ENCODE assay signal across 21 cellular contexts in genomic region chr6:30804333-30804732, GRCh38. TPM values are rescaled to one million over a fixed set of nuclear protein-coding genes. Genes with fewer than 3 reads are reported as not detected.
DNase-seq lines count a peak whose midpoint lies in the region; ATAC-seq, FAIRE-seq and TF ChIP-seq lines count a peak whose summit lies in the region.
"Had no signal": no experiment of that assay in that cellular context is flagged by ENCODE, and none has a peak within 500 bp of the region (broad histone marks: within the 10 kb centered on the region; RNA-seq: fewer than 3 reads in every experiment).

No MANE protein-coding gene starts in this region.

- dilution Hi-C loops in IMR-90 (cut with HindIII; ENCODE audit: low sequenced_read_pairs, unreplicated experiment), result no loop called here

- no peak overlapping the region for H3K4me3 ChIP-seq in CD8-positive, alpha-beta T cell (ENCODE audit: low read depth, low read length)
- no peak overlapping the region for H3K4me3 ChIP-seq in IMR-90 (ENCODE audit: insufficient read depth, low read depth, low read length)
- H3K4me3 ChIP-seq in K562, result no peak overlapping the region
- H3K4me3 ChIP-seq in neutrophil (ENCODE audit: low read depth in 1 of 2, low read length in 1 of 2), result peak overlapping the region; percentile 29
- no peak overlapping the region for H3K4me3 ChIP-seq in coronary artery
- H3K4me3 ChIP-seq: GM23248, HAP-1, SK-N-MC had no signal

- H2AK9ac ChIP-seq in IMR-90 (replicated peaks; ENCODE audit: low read depth, low read length, poor library complexity), result no peak overlapping the region

- no peaks in the 10 kb centered on the region for H3K9me3 Mint-ChIP-seq in CD8-positive, alpha-beta T cell
- no peaks in the 10 kb centered on the region for H3K9me3 Mint-ChIP-seq in nephron progenitor cell

- H4K20me1 ChIP-seq in IMR-90 (ENCODE audit: insufficient read depth, low read length) (no peaks in the 10 kb centered on the region), K562 (replicated peaks; ENCODE audit: control insufficient read depth, insufficient read depth, low read length) (no peaks in the 10 kb centered on the region)

- peaks cover 8% of the 10 kb centered on the region for H3K36me3 Mint-ChIP-seq in CD8-positive, alpha-beta T cell
- no peaks in the 10 kb centered on the region for H3K36me3 Mint-ChIP-seq in nephron progenitor cell (ENCODE audit: low read depth)

- H3K4me1 ChIP-seq in CD8-positive, alpha-beta T cell (ENCODE audit: insufficient read depth, low read length), result peaks cover 7% of the 10 kb centered on the region
- H3K4me1 ChIP-seq in IMR-90 (ENCODE audit: control insufficient read depth, insufficient read depth, low read length), result peaks cover 4% of the 10 kb centered on the region; the same call in 1 of the 2 replicates
- H3K4me1 ChIP-seq in K562 (replicated peaks in 1 of 2; ENCODE audit: control insufficient read depth in 2 of 2, insufficient read depth in 2 of 2, low read length in 2 of 2), result peaks cover 20 to 23% of the 10 kb centered on the region in 2 experiments
- peaks cover 70 to 73% of the 10 kb centered on the region in 2 experiments for H3K4me1 ChIP-seq in neutrophil (ENCODE audit: control insufficient read depth in 1 of 2, insufficient read depth in 1 of 2, low read depth in 1 of 2, low read length in 1 of 2)
- H3K4me1 ChIP-seq: HAP-1 had no signal

- H2BK20ac ChIP-seq in IMR-90 (ENCODE audit: low read depth, low read length), result no peak overlapping the region

- 0 out of 2 replicates have a peak overlapping the region, but pooled peaks have one; percentile 1 for H2AK5ac ChIP-seq in IMR-90 (ENCODE audit: low read depth, low read length)

- TF ChIP-seq RAD21 in IMR-90 (IDR thresholded peaks at IDR 0.05; ENCODE audit: low read length), result no peak
- no peak for TF ChIP-seq RAD21 in K562 (CRISPR knock-in tag; conservative IDR thresholded peaks at IDR 0.05 in 1 of 2, IDR thresholded peaks at IDR 0.05 in 1 of 2)

- H4K5ac ChIP-seq in IMR-90 (ENCODE audit: low read depth, low read length), result no peak overlapping the region

- CTCF ChIA-PET in CD8-positive, alpha-beta T cell (lab: Charles Lee), result interaction anchor here (0.8 to 1.7 kb wide), 3 partner anchors 9 to 275 kb away, joined by 3 to 4 read pairs (median 3); no protein-coding TSS in a partner anchor
- CTCF ChIA-PET in IMR-90 (lab: Yijun Ruan, JAX), result no interaction called here
- CTCF ChIA-PET in K562 (lab: Yijun Ruan, JAX; ENCODE audit: low intra/inter-chr PET ratio), result no interaction called here

- H3K14ac ChIP-seq in IMR-90 (replicated peaks; ENCODE audit: low read depth, low read length), result no peak overlapping the region

- WGBS in IMR-90 (ENCODE audit: extremely low coverage in 2 of 2, insufficient read length in 1 of 2), 2 experiments, result no CpG with 5 or more reads among the region's 1 CpG
- WGBS in K562 (ENCODE audit: insufficient coverage, low coverage, missing lambda C conversion rate), result 85% methylated on average over 1 of the region's 1 CpG

- no peak overlapping the region for H2BK15ac ChIP-seq in IMR-90 (ENCODE audit: low read depth, low read length)

- no peak overlapping the region for H3K56ac ChIP-seq in IMR-90 (ENCODE audit: extremely low read depth, insufficient read depth, low read length)

- H3K9me1 ChIP-seq in IMR-90 (ENCODE audit: insufficient read depth, low read length), result 0 out of 2 replicates have a peak, but pooled peaks cover 3% of the 10 kb centered on the region
- H3K9me1 ChIP-seq in K562 (ENCODE audit: control insufficient read depth, insufficient read depth, low read length), result no peaks in the 10 kb centered on the region

- no peak overlapping the region for H3K27ac ChIP-seq in CD8-positive, alpha-beta T cell (ENCODE audit: low read depth, low read length)
- no peak overlapping the region for H3K27ac ChIP-seq in IMR-90 (ENCODE audit: insufficient read depth, low read length)
- H3K27ac ChIP-seq in K562 (ENCODE audit: extremely low read depth, low read depth, low read length), result no peak overlapping the region
- H3K27ac ChIP-seq in neutrophil, result peak overlapping the region; percentile 87
- no peak overlapping the region for H3K27ac ChIP-seq in coronary artery
- H3K27ac ChIP-seq: C4-2B, GM23248, SK-N-MC had no signal

- peaks cover 29% of the 10 kb centered on the region for H3K4me1 Mint-ChIP-seq in CD8-positive, alpha-beta T cell (ENCODE audit: low read depth)
- peaks cover 28% of the 10 kb centered on the region for H3K4me1 Mint-ChIP-seq in nephron progenitor cell

- H2BK120ac ChIP-seq in IMR-90 (ENCODE audit: low read depth, low read length), result no peak overlapping the region

- POLR2A ChIA-PET in CD8-positive, alpha-beta T cell (lab: Charles Lee), result interaction anchor here (1.0 kb wide), 2 partner anchors 11 to 14 kb away, joined by 3 read pairs; no protein-coding TSS in a partner anchor
- POLR2A ChIA-PET in IMR-90 (lab: Charles Lee; ENCODE audit: unreplicated experiment) (no interaction called here), K562 (lab: Yijun Ruan, JAX) (interaction anchor here (0.6 to 2.9 kb wide), 3 partner anchors 9 to 35 kb away, joined by 3 to 9 read pairs (median 6); no protein-coding TSS in a partner anchor)

- no peak for DNase-seq in CD8-positive, alpha-beta T cell
- no peak for DNase-seq in IMR-90
- no peak for DNase-seq in K562 (ENCODE audit: extremely low read depth in 1 of 4, low spot score in 3 of 4)
- DNase-seq in nephron progenitor cell, result no peak
- DNase-seq in coronary artery (ENCODE audit: low spot score), result no peak
- DNase-seq: ACHN, DND-41, GM23248, NCI-H1105, NCI-H1694, NCI-H2227 treated with DMSO at 0.1 percent for 48 hours, NCI-H510A treated with DMSO at 0.1 percent for 48 hours, NCI-H774, OCI-M1, SHP77 had no signal

- H4K8ac ChIP-seq in IMR-90 (ENCODE audit: low read depth in 2 of 2, low read length in 2 of 2), result no peak overlapping the region

- H3K18ac ChIP-seq in IMR-90 (ENCODE audit: low read depth, low read length), result no peak overlapping the region

- H3K79me1 ChIP-seq in IMR-90 (ENCODE audit: low read depth in 1 of 2, low read length in 2 of 2), result no peaks in the 10 kb centered on the region

- TF ChIP-seq EP300 in K562 (IDR thresholded peaks at IDR 0.05; ENCODE audit: low read length), result no peak

- no peak for ATAC-seq in CD8-positive, alpha-beta T cell
- ATAC-seq in IMR-90 (ENCODE audit: low read depth) (no peak), K562 (no peak), GM21619 (IDR thresholded peaks at IDR 0.05; ENCODE audit: unreplicated experiment) (no peak)

- no TSS peak for BruUV-seq in IMR-90 (replicated peaks; lab: Mats Ljungman, UMichigan)
- no TSS peak for BruUV-seq in K562 (replicated peaks; lab: Mats Ljungman, UMichigan)

- H3K27me3 Mint-ChIP-seq in CD8-positive, alpha-beta T cell (ENCODE audit: low read depth), result no peaks in the 10 kb centered on the region
- peaks cover 7% of the 10 kb centered on the region for H3K27me3 Mint-ChIP-seq in nephron progenitor cell (ENCODE audit: low read depth, poor library complexity)

- intact Hi-C loops in CD8-positive, alpha-beta T cell (cut with DNase I, micrococcal nuclease), result no loop called here
- intact Hi-C loops in IMR-90 (cut with micrococcal nuclease), result no loop called here
- intact Hi-C loops in K562 (cut with micrococcal nuclease), result no loop called here

- TF ChIP-seq CTCF in CD8-positive, alpha-beta T cell (IDR thresholded peaks at IDR 0.05), result no peak
- TF ChIP-seq CTCF in IMR-90 (conservative IDR thresholded peaks at IDR 0.05; ENCODE audit: low read depth, low read length) (no peak), K562 (IDR thresholded peaks at IDR 0.05 in 2 of 3, conservative IDR thresholded peaks at IDR 0.05 in 1 of 3; ENCODE audit: insufficient read depth in 2 of 3, low read depth in 1 of 3, low read length in 3 of 3) (no peak), neutrophil (IDR thresholded peaks at IDR 0.05) (no peak), nephron progenitor cell (IDR thresholded peaks at IDR 0.05) (no peak), coronary artery (IDR thresholded peaks at IDR 0.05) (no peak)

- no peak overlapping the region for H3K4me3 Mint-ChIP-seq in CD8-positive, alpha-beta T cell
- no peak overlapping the region for H3K4me3 Mint-ChIP-seq in nephron progenitor cell

- H2AFZ ChIP-seq in IMR-90 (replicated peaks; ENCODE audit: low read length, poor library complexity) (no peak overlapping the region), K562 (ENCODE audit: low read depth, low read length) (peak overlapping the region; percentile 64)
- H2AFZ ChIP-seq: GM23248 had no signal

- H3K27ac Mint-ChIP-seq in CD8-positive, alpha-beta T cell, result peak overlapping the region; percentile 13
- no peak overlapping the region for H3K27ac Mint-ChIP-seq in nephron progenitor cell

- no peaks in the 10 kb centered on the region for H3K36me3 ChIP-seq in CD8-positive, alpha-beta T cell (ENCODE audit: insufficient read depth, low read length)
- H3K36me3 ChIP-seq in IMR-90 (ENCODE audit: control insufficient read depth, insufficient read depth, low read length) (no peaks in the 10 kb centered on the region), K562 (ENCODE audit: control insufficient read depth, insufficient read depth, low read length) (no peaks in the 10 kb centered on the region), neutrophil (no peaks in the 10 kb centered on the region)
- H3K36me3 ChIP-seq: HAP-1 had no signal

- H3K9me3 ChIP-seq in CD8-positive, alpha-beta T cell (ENCODE audit: low read length), result no peaks in the 10 kb centered on the region
- H3K9me3 ChIP-seq in IMR-90 (ENCODE audit: control insufficient read depth, insufficient read depth, low read length) (no peaks in the 10 kb centered on the region), K562 (replicated peaks; ENCODE audit: control insufficient read depth, insufficient read depth, low read depth, low read length) (no peaks in the 10 kb centered on the region), neutrophil (no peaks in the 10 kb centered on the region)
- H3K9me3 ChIP-seq: HAP-1 had no signal

- no peak overlapping the region for H2BK5ac ChIP-seq in IMR-90 (ENCODE audit: low read depth, low read length, poor library complexity, severe bottlenecking)

- H3K4me2 ChIP-seq in IMR-90 (ENCODE audit: low read depth, low read length) (no peak overlapping the region), K562 (ENCODE audit: insufficient read depth, low read length) (no peak overlapping the region)

- H3K23ac ChIP-seq in IMR-90 (ENCODE audit: low read depth, low read length), result no peak overlapping the region

- no peak for TF ChIP-seq POLR2A in IMR-90 (IDR thresholded peaks at IDR 0.05; ENCODE audit: low read depth, low read length)
- TF ChIP-seq POLR2A in K562 (conservative IDR thresholded peaks at IDR 0.05), result no peak

- FAIRE-seq in K562 (lab: Jason Lieb, UNC), result no peak
- FAIRE-seq: G401.6 had no signal

- H3K9ac ChIP-seq in IMR-90 (ENCODE audit: low read depth, low read length), result no peak overlapping the region
- no peak overlapping the region for H3K9ac ChIP-seq in K562 (ENCODE audit: insufficient read depth in 1 of 2, low read depth in 2 of 2, low read length in 2 of 2)
- H3K9ac ChIP-seq: GM23248 had no signal

- in situ Hi-C loops in IMR-90 (cut with MboI; ENCODE audit: low sequenced_read_pairs), result no loop called here
- in situ Hi-C loops in K562 (cut with MboI), result no loop called here

- no peaks in the 10 kb centered on the region for H3K79me2 ChIP-seq in K562 (ENCODE audit: control insufficient read depth, insufficient read depth, low read length)

- no peak overlapping the region for H3K4ac ChIP-seq in IMR-90 (ENCODE audit: low read depth, low read length)

- no peaks in the 10 kb centered on the region for H3K27me3 ChIP-seq in CD8-positive, alpha-beta T cell (ENCODE audit: insufficient read depth, low read length)
- H3K27me3 ChIP-seq in IMR-90 (ENCODE audit: control insufficient read depth, insufficient read depth, low read length), result no peaks in the 10 kb centered on the region
- H3K27me3 ChIP-seq in K562 (ENCODE audit: control insufficient read depth in 2 of 2, insufficient read depth in 2 of 2, low read length in 2 of 2), result no peaks in the 10 kb centered on the region
- H3K27me3 ChIP-seq in neutrophil, result no peaks in the 10 kb centered on the region

- H4K91ac ChIP-seq in IMR-90 (ENCODE audit: insufficient read depth, low read depth, low read length), result no peak overlapping the region

RNA-seq across cellular contexts. Expression of gene IER3, which starts 60.0 kb away (rescaled TPM):
- 1 to 10 TPM; 9.7 to 9.9 TPM for total RNA-seq in CD8-positive, alpha-beta T cell
- total RNA-seq in IMR-90 (2012; rRNA removed) (38.4 and 65.8 TPM in 2 replicates), K562 (2014; rRNA removed) (18.7 and 24.7 TPM in 2 replicates), K562 (2014; rRNA removed; fragmentation: Illumina TruSeq; extraction: Trizol) (8.0 and 8.2 TPM in 2 replicates), K562 (2015; rRNA removed; fragmentation: Illumina TruSeq; extraction: Trizol) (13.0 and 15.1 TPM in 2 replicates), K562 (2021) (23.4 and 24.1 TPM in 2 replicates)
- polyA plus RNA-seq in IMR-90 (2012; rRNA removed) (159 and 163 TPM in 2 replicates), K562 (2011; rRNA removed) (8.8 and 11.5 TPM in 2 replicates), K562 (2014; fragmentation: Illumina TruSeq; extraction: Trizol) (11.4 and 12.5 TPM in 2 replicates), K562 (2014; fragmentation: Nextera tagmentation; extraction: Ambion mirVana) (1 to 10 TPM; 1.5 to 1.7 TPM), K562 (2014; rRNA removed) (26.0 and 30.0 TPM in 2 replicates)
- polyA plus RNA-seq in IMR-90 (2012; cell fraction: cytosol; rRNA removed), result 156 and 229 TPM in 2 replicates
- polyA plus RNA-seq in IMR-90 (2012; cell fraction: nucleus; rRNA removed; ENCODE audit: low replicate concordance), result 349 and 418 TPM in 2 replicates
- 15.2 and 21.4 TPM in 2 replicates for total RNA-seq in K562 (2011; cell fraction: chromatin; rRNA removed; ENCODE audit: low replicate concordance)
- 22.4 and 29.0 TPM in 2 replicates for total RNA-seq in K562 (2011; cell fraction: nucleolus; rRNA removed)
- 21.0 and 27.1 TPM in 2 replicates for total RNA-seq in K562 (2011; cell fraction: nucleoplasm; rRNA removed)
- polyA plus RNA-seq in K562 (2011; cell fraction: cytosol; rRNA removed), result 9.9 and 20.6 TPM in 2 replicates
- 25.7 and 32.6 TPM in 2 replicates for polyA plus RNA-seq in K562 (2011; cell fraction: nucleus; rRNA removed)
- 30.7 and 77.8 TPM in 2 replicates for polyA plus RNA-seq in K562 (2012)
- 3.8 and 6.5 TPM in 2 replicates for polyA minus RNA-seq in K562 (2011; rRNA and poly(A)+ RNA removed)
- 5.3 and 6.8 TPM in 2 replicates for polyA minus RNA-seq in K562 (2011; cell fraction: cytosol; rRNA and poly(A)+ RNA removed)
- 9.7 and 12.9 TPM in 2 replicates for polyA minus RNA-seq in K562 (2011; cell fraction: nucleus; rRNA and poly(A)+ RNA removed)

Comparison
In these comparisons a context has a peak if more than half of its experiments do, and no peak if none do; other contexts are left out.
1. H3K4me3 ChIP-seq: peak in neutrophil (2 of 2); none in CD8-positive, alpha-beta T cell (single experiment), IMR-90 (single experiment), K562 (single experiment) and coronary artery (single experiment).